Comparison of ENCODE assay signal across 1 cellular context in the genomic region with DNA sequence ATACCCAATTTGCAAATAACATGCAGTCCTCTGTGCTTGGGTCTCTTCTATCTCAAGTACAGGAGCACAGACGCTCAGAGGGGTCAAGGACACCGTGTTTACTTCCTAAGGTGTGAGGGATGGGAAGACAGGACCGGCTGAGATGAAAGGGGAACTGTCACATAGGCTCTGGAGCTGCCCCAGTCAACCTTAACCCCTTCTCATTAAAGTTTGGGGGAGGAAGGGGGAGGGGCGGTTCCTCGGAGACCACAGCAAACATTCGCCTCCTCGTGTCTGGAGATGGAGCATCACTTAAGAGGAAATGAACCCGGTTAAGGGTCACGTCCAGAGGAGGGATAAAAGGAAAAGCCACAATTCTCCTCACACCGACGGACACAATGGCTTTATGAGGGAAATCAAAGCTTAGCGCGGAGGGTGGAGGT.
TF ChIP-seq lines count a peak whose summit lies in the region.

No MANE protein-coding gene starts in this region.

TF ChIP-seq in HepG2, 621 proteins besides CTCF, POLR2A, EP300 and RAD21 (continued from another document):
- no peak for TF ChIP-seq EHMT2 (IDR thresholded peaks at IDR 0.05; ENCODE audit: borderline replicate concordance, low read depth, low read length)
- no peak for TF ChIP-seq PHB2 (IDR thresholded peaks at IDR 0.05; ENCODE audit: partially characterized antibody)
- TF ChIP-seq, protein P1, sequence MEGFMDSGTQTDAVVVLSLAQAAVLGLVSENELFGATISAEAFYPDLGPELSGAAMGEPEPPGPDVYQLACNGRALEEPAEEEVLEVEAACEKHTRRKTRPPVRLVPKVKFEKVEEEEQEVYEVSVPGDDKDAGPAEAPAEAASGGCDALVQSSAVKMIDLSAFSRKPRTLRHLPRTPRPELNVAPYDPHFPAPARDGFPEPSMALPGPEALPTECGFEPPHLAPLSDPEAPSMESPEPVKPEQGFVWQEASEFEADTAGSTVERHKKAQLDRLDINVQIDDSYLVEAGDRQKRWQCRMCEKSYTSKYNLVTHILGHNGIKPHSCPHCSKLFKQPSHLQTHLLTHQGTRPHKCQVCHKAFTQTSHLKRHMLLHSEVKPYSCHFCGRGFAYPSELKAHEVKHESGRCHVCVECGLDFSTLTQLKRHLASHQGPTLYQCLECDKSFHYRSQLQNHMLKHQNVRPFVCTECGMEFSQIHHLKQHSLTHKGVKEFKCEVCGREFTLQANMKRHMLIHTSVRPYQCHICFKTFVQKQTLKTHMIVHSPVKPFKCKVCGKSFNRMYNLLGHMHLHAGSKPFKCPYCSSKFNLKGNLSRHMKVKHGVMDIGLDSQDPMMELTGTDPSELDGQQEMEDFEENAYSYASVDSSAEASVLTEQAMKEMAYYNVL (CRISPR knock-in tag; IDR thresholded peaks at IDR 0.05; ENCODE audit: borderline replicate concordance) = peak; percentile 71
- TF ChIP-seq, protein P2, sequence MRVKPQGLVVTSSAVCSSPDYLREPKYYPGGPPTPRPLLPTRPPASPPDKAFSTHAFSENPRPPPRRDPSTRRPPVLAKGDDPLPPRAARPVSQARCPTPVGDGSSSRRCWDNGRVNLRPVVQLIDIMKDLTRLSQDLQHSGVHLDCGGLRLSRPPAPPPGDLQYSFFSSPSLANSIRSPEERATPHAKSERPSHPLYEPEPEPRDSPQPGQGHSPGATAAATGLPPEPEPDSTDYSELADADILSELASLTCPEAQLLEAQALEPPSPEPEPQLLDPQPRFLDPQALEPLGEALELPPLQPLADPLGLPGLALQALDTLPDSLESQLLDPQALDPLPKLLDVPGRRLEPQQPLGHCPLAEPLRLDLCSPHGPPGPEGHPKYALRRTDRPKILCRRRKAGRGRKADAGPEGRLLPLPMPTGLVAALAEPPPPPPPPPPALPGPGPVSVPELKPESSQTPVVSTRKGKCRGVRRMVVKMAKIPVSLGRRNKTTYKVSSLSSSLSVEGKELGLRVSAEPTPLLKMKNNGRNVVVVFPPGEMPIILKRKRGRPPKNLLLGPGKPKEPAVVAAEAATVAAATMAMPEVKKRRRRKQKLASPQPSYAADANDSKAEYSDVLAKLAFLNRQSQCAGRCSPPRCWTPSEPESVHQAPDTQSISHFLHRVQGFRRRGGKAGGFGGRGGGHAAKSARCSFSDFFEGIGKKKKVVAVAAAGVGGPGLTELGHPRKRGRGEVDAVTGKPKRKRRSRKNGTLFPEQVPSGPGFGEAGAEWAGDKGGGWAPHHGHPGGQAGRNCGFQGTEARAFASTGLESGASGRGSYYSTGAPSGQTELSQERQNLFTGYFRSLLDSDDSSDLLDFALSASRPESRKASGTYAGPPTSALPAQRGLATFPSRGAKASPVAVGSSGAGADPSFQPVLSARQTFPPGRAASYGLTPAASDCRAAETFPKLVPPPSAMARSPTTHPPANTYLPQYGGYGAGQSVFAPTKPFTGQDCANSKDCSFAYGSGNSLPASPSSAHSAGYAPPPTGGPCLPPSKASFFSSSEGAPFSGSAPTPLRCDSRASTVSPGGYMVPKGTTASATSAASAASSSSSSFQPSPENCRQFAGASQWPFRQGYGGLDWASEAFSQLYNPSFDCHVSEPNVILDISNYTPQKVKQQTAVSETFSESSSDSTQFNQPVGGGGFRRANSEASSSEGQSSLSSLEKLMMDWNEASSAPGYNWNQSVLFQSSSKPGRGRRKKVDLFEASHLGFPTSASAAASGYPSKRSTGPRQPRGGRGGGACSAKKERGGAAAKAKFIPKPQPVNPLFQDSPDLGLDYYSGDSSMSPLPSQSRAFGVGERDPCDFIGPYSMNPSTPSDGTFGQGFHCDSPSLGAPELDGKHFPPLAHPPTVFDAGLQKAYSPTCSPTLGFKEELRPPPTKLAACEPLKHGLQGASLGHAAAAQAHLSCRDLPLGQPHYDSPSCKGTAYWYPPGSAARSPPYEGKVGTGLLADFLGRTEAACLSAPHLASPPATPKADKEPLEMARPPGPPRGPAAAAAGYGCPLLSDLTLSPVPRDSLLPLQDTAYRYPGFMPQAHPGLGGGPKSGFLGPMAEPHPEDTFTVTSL (CRISPR knock-in tag; IDR thresholded peaks at IDR 0.05; ENCODE audit: borderline replicate concordance) = no peak
- TF ChIP-seq, protein P3, sequence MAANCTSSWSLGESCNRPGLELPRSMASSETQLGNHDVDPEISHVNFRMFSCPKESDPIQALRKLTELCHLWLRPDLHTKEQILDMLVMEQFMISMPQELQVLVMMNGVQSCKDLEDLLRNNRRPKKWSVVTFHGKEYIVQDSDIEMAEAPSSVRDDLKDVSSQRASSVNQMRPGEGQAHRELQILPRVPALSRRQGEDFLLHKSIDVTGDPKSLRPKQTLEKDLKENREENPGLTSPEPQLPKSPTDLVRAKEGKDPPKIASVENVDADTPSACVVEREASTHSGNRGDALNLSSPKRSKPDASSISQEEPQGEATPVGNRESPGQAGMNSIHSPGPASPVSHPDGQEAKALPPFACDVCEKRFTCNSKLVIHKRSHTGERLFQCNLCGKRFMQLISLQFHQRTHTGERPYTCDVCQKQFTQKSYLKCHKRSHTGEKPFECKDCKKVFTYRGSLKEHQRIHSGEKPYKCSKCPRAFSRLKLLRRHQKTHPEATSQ (CRISPR knock-in tag; IDR thresholded peaks at IDR 0.05; ENCODE audit: borderline replicate concordance) = no peak
- TF ChIP-seq ZNF850 (CRISPR knock-in tag; conservative IDR thresholded peaks at IDR 0.05) = no peak
- no peak for TF ChIP-seq ZFAT (CRISPR knock-in tag; conservative IDR thresholded peaks at IDR 0.05)
- peak; percentile 76 for TF ChIP-seq CREM (IDR thresholded peaks at IDR 0.05)
- no peak for TF ChIP-seq CREM (CRISPR knock-in tag; IDR thresholded peaks at IDR 0.05)
- TF ChIP-seq SSRP1 (CRISPR knock-in tag; IDR thresholded peaks at IDR 0.05) = no peak
- TF ChIP-seq ZNF331 (CRISPR knock-in tag; IDR thresholded peaks at IDR 0.05) = no peak
- TF ChIP-seq TSC22D2 (CRISPR knock-in tag; IDR thresholded peaks at IDR 0.05; ENCODE audit: borderline replicate concordance) = no peak; the same call in 1 of the 2 replicates
